Comparison of ENCODE assay signal across 8 cellular contexts in the genomic region with DNA sequence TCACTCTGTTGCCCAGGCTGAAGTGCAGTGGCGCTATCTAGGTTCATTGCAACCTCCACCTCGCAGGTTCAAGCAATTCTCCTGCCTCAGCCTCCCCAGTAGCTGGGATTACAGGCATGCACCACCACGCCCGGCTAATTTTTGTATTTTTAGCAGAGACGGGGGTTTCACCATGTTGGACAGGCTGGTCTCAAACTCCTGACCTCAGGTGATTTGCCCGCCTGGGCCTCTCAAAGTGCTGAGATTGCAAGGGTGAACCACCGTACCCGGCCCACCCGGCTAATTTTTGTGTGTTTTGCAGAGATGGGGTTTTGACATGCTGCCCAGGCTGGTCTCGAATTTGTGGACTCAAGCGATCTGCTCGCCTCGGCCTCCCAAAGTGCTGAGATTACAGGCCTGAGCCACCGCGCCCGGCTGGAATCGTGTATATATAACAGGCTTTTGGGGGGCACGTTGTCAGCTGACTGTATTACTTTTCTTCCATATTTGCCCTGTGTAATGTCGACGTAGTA. TPM values are rescaled to one million over a fixed set of nuclear protein-coding genes. Genes with fewer than 3 reads are reported as not detected.
DNase-seq lines count a peak whose midpoint lies in the region; ATAC-seq and TF ChIP-seq lines count a peak whose summit lies in the region.
"Not testable (repeated sequence)": the region's sequence is repeated elsewhere in the genome, so short reads cannot be mapped to it uniquely, and the experiment has no call there.

No MANE protein-coding gene starts in this region.

- peak overlapping the region; percentile 92 for H3K4me2 ChIP-seq in HCT116 (ENCODE audit: low read length)

- H3K4me3 Mint-ChIP-seq in activated naive CD4-positive, alpha-beta T cell treated with anti-CD3 and anti-CD28 coated beads for 36 hours, result peak overlapping the region; percentile 99
- peak overlapping the region; percentile 99 for H3K4me3 Mint-ChIP-seq in dendritic cell treated with granulocyte-macrophage colony-stimulating factor and Interleukin-4, amounts not matched to agents 40 ng/mL and 50 ng/mL, for 4 days
- peak overlapping the region; percentile 96 to 100 (median 100) for H3K4me3 Mint-ChIP-seq in nephron

- peaks cover 43% of the 10 kb centered on the region for H3K79me2 ChIP-seq in HCT116 (ENCODE audit: insufficient read depth, low read length)

- not testable (repeated sequence) for TF ChIP-seq RAD21 in HCT116 (IDR thresholded peaks at IDR 0.05; ENCODE audit: low read depth)

- H3K4me1 Mint-ChIP-seq in activated naive CD4-positive, alpha-beta T cell treated with anti-CD3 and anti-CD28 coated beads for 36 hours (ENCODE audit: low read depth), result peaks cover 38% of the 10 kb centered on the region
- peaks cover 32% of the 10 kb centered on the region for H3K4me1 Mint-ChIP-seq in dendritic cell treated with granulocyte-macrophage colony-stimulating factor and Interleukin-4, amounts not matched to agents 40 ng/mL and 50 ng/mL, for 4 days (ENCODE audit: low read depth)
- peaks cover 30% of the 10 kb centered on the region for H3K4me1 Mint-ChIP-seq in nephron

- H2AFZ ChIP-seq in HCT116 (ENCODE audit: low read depth, low read length, poor library complexity, severe bottlenecking), result not testable (repeated sequence)

- H3K4me3 ChIP-seq in A673 (ENCODE audit: low read depth, low read length, poor library complexity, severe bottlenecking) (peak overlapping the region; percentile 80), HCT116 (replicated peaks in 1 of 2; ENCODE audit: low read depth in 1 of 2, low read length in 2 of 2) (peak overlapping the region; percentile 71 to 90), SJCRH30 (peak overlapping the region; percentile 94), spleen (peak overlapping the region in 4 of 8 donors; percentile 73 to 94 (median 74))
- not testable (repeated sequence) for H3K4me3 ChIP-seq in iPS-18a (ENCODE audit: low read length)

- H3K9me2 ChIP-seq in HCT116 (ENCODE audit: insufficient read depth), result not testable (repeated sequence)

- not testable (repeated sequence) for H3K36me3 ChIP-seq in A673 (ENCODE audit: insufficient read depth, low read length, poor library complexity, severe bottlenecking); HCT116 (ENCODE audit: control insufficient read depth in 1 of 2, insufficient read depth in 2 of 2, low read length in 2 of 2); SJCRH30; iPS-18a (ENCODE audit: control insufficient read depth, low read depth, low read length); spleen

- H4K20me1 ChIP-seq in HCT116 (ENCODE audit: insufficient read depth), result peaks cover 39% of the 10 kb centered on the region; the same call in 1 of the 2 replicates

- not testable (repeated sequence) for H3K9me3 ChIP-seq in A673 (ENCODE audit: low read depth, low read length, poor library complexity, severe bottlenecking); HCT116 (ENCODE audit: control insufficient read depth in 1 of 2, insufficient read depth in 1 of 2, low read depth in 1 of 2, low read length in 2 of 2); SJCRH30 (replicated peaks); iPS-18a (ENCODE audit: control insufficient read depth, low read depth, low read length); spleen

- not testable (repeated sequence) for H3K27me3 ChIP-seq in A673 (replicated peaks; ENCODE audit: insufficient read depth, low read depth, low read length, poor library complexity); HCT116 (ENCODE audit: insufficient read depth, low read length); SJCRH30; iPS-18a (ENCODE audit: control insufficient read depth, insufficient read depth, low read length); spleen (replicated peaks in 1 of 7)

- ATAC-seq in HCT116, result not testable (repeated sequence)

- not testable (repeated sequence) for BruUV-seq in A673 (replicated peaks; lab: Mats Ljungman, UMichigan); HCT116 (replicated peaks; lab: Mats Ljungman, UMichigan)

- 91 to 93% (median 92%) methylated on average over 19 to 20 of the region's 20 CpGs for WGBS in spleen, 5 donors

- H3K27ac Mint-ChIP-seq in activated naive CD4-positive, alpha-beta T cell treated with anti-CD3 and anti-CD28 coated beads for 36 hours, result peak overlapping the region; percentile 100
- peak overlapping the region; percentile 97 for H3K27ac Mint-ChIP-seq in dendritic cell treated with granulocyte-macrophage colony-stimulating factor and Interleukin-4, amounts not matched to agents 40 ng/mL and 50 ng/mL, for 4 days
- peak overlapping the region; percentile 93 to 100 (median 100) for H3K27ac Mint-ChIP-seq in nephron

- TF ChIP-seq POLR2A in HCT116 (IDR thresholded peaks at IDR 0.05; ENCODE audit: borderline replicate concordance, extremely low read depth, insufficient read depth, insufficient read length); spleen (IDR thresholded peaks at IDR 0.05): not testable (repeated sequence)

- peaks cover 25% of the 10 kb centered on the region for H3K36me3 Mint-ChIP-seq in activated naive CD4-positive, alpha-beta T cell treated with anti-CD3 and anti-CD28 coated beads for 36 hours (ENCODE audit: low read depth)
- peaks cover 23% of the 10 kb centered on the region for H3K36me3 Mint-ChIP-seq in dendritic cell treated with granulocyte-macrophage colony-stimulating factor and Interleukin-4, amounts not matched to agents 40 ng/mL and 50 ng/mL, for 4 days (ENCODE audit: low read depth)
- peaks cover 14% of the 10 kb centered on the region for H3K36me3 Mint-ChIP-seq in nephron (ENCODE audit: low read depth)

- DNase-seq in A673 (ENCODE audit: low spot score); HCT116 (ENCODE audit: low read depth, low spot score); SJCRH30; activated naive CD4-positive, alpha-beta T cell treated with anti-CD3 and anti-CD28 coated beads for 36 hours: not testable (repeated sequence)
- peak; percentile 83 for DNase-seq in spleen

- H3K9ac ChIP-seq in HCT116 (ENCODE audit: low read length), result peak overlapping the region; percentile 99
- peak overlapping the region; percentile 100 for H3K9ac ChIP-seq in iPS-18a (ENCODE audit: low read length)

- peak overlapping the region; percentile 99 for H3K27ac ChIP-seq in A673 (ENCODE audit: low read depth, low read length, poor library complexity, severe bottlenecking)
- peak overlapping the region; percentile 72 for H3K27ac ChIP-seq in HCT116 (ENCODE audit: low read depth, low read length)
- H3K27ac ChIP-seq in SJCRH30, result peak overlapping the region; percentile 93
- H3K27ac ChIP-seq in iPS-18a (ENCODE audit: low read length), result not testable (repeated sequence)
- H3K27ac ChIP-seq in spleen, result peak overlapping the region; percentile 89 to 99 (median 98)

- H3K4me1 ChIP-seq in A673 (ENCODE audit: insufficient read depth, low read length, poor library complexity, severe bottlenecking) (peaks cover 25% of the 10 kb centered on the region), HCT116 (ENCODE audit: control insufficient read depth in 1 of 2, insufficient read depth in 2 of 2, low read length in 2 of 2) (peaks cover 12 to 29% of the 10 kb centered on the region in 2 experiments), iPS-18a (ENCODE audit: control insufficient read depth, low read depth, low read length) (peaks cover 27% of the 10 kb centered on the region), spleen (peaks cover 20 to 42% (median 34%) of the 10 kb centered on the region in 6 donors)
- H3K4me1 ChIP-seq in SJCRH30, result not testable (repeated sequence)

- CTCF ChIA-PET in A673 (lab: Charles Lee), result not testable (repeated sequence)
- CTCF ChIA-PET in HCT116 (lab: Charles Lee), result interaction anchor here (1.5 to 2.8 kb wide), 2 partner anchors 14 to 260 kb away, joined by 6 to 16 read pairs; no protein-coding TSS in a partner anchor
- CTCF ChIA-PET in activated naive CD4-positive, alpha-beta T cell treated with anti-CD3 and anti-CD28 coated beads for 36 hours (lab: Charles Lee), result interaction anchor here (0.6 kb wide), 1 partner anchor 254 kb away, joined by 4 read pairs; no protein-coding TSS in a partner anchor

- POLR2A ChIA-PET in A673 (lab: Charles Lee; ENCODE audit: low non-redundant PET); HCT116 (lab: Charles Lee): not testable (repeated sequence)

- not testable (repeated sequence) for H3K9me3 Mint-ChIP-seq in activated naive CD4-positive, alpha-beta T cell treated with anti-CD3 and anti-CD28 coated beads for 36 hours; dendritic cell treated with granulocyte-macrophage colony-stimulating factor and Interleukin-4, amounts not matched to agents 40 ng/mL and 50 ng/mL, for 4 days; nephron

- not testable (repeated sequence) for TF ChIP-seq CTCF in A673 (conservative IDR thresholded peaks at IDR 0.05; ENCODE audit: low read depth, low read length); HCT116 (IDR thresholded peaks at IDR 0.05 in 2 of 3, conservative IDR thresholded peaks at IDR 0.05 in 1 of 3; ENCODE audit: borderline replicate concordance in 1 of 3, insufficient read depth in 1 of 3, low read depth in 2 of 3, low read length in 2 of 3); nephron (IDR thresholded peaks at IDR 0.05; ENCODE audit: unreplicated experiment in 3 of 3); spleen (IDR thresholded peaks at IDR 0.05 in 8 of 11, conservative IDR thresholded peaks at IDR 0.05 in 3 of 11)

- RAD21 ChIA-PET in HCT116 (lab: Charles Lee; ENCODE audit: low non-redundant PET in 1 of 2, low total read pairs in 2 of 2, uncharacterized antibody in 2 of 2, unreplicated experiment in 2 of 2), result interaction anchor here in 1 of 2 experiments (0.7 kb wide), 1 partner anchor 259 kb away, joined by 3 read pairs; no protein-coding TSS in a partner anchor

- intact Hi-C loops in A673 (cut with micrococcal nuclease; ENCODE audit: unreplicated experiment) (loop anchor here (2.0 kb wide), 1 partner anchor 102 kb away; no protein-coding TSS in a partner anchor), HCT116 (cut with micrococcal nuclease) (loop anchor here (2.0 kb wide), 1 partner anchor 62 kb away; a partner anchor contains a TSS)
- intact Hi-C loops in activated naive CD4-positive, alpha-beta T cell treated with anti-CD3 and anti-CD28 coated beads for 36 hours (cut with micrococcal nuclease), result loop anchor here (1.0 to 10.0 kb wide), 7 partner anchors 175 to 1372 kb away; a partner anchor contains a TSS
- intact Hi-C loops in dendritic cell treated with granulocyte-macrophage colony-stimulating factor and Interleukin-4, amounts not matched to agents 40 ng/mL and 50 ng/mL, for 4 days (cut with micrococcal nuclease), result loop anchor here (5.0 to 10.0 kb wide), 4 partner anchors 55 to 1650 kb away; a partner anchor contains a TSS
- intact Hi-C loops in spleen (cut with DNase I; ENCODE audit: low total_unique reads), result not testable (repeated sequence)

- H3K27me3 Mint-ChIP-seq in activated naive CD4-positive, alpha-beta T cell treated with anti-CD3 and anti-CD28 coated beads for 36 hours (ENCODE audit: low read depth); dendritic cell treated with granulocyte-macrophage colony-stimulating factor and Interleukin-4, amounts not matched to agents 40 ng/mL and 50 ng/mL, for 4 days; nephron (ENCODE audit: low read depth): not testable (repeated sequence)

RNA-seq across cellular contexts. Expression of a gene that starts 0.8 kb away (rescaled TPM):
- 114 and 116 TPM in 2 replicates for total RNA-seq in A673 (2021)
- total RNA-seq in HCT116 (2021; ENCODE audit: unreplicated experiment), result 122 TPM
- 54.6 and 76.3 TPM in 2 replicates for polyA plus RNA-seq in HCT116 (2012)
- 50.0 and 51.2 TPM in 2 replicates for total RNA-seq in SJCRH30 (2014; rRNA removed; shearing (Covaris generic))
- 10 to 100 TPM; 77.8 to 79.0 TPM for total RNA-seq in activated naive CD4-positive, alpha-beta T cell treated with anti-CD3 and anti-CD28 coated beads for 36 hours
- 10 to 100 TPM; 59.2 to 98.7 (median 89.6) TPM for total RNA-seq in spleen
- 10 to 100 TPM; 67.3 to 89.7 (median 85.7) TPM for polyA plus RNA-seq in spleen
